1 cellular context compared by ENCODE assay signal in the genomic region with DNA sequence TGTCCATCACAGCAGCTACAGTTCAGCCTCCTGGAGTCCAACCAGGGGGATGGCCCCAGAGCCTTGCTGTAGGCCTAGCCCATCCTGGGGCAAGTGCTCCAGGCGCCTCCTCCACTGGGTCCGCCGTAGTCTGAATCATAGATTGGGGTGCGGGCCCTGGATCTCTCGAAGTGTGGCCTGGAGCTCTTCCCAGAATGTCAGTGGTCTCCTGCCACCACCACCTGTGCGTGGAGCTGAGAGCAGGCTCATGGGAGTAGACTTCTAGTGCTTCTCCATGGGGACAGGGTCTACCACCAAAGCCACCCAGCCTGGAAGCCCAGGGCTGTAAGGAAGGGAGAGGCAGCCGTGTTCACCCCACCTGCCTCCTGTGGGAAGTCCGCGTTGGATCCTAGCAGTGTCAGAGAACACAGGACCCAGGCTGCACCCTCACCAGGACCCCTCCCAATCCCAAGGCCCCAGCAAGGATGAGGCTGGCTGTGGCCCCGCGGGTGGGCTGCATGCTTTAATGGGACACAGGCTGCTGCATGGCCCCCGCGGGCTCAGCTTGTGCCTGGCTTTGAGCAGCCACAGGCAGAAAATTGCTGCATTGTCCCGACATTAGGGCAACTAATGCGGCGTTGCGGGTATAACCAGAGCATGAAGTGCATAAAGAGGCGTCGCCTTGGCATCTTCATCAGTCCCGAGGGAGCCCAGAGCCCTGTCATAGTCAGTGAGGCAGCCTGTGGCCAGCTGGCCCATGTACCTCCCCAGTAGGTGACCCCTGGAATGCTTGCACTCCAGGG.
TF ChIP-seq lines count a peak whose summit lies in the region.

No MANE protein-coding gene starts in this region.

TF ChIP-seq in HEK293, 187 proteins besides CTCF, POLR2A, EP300 and RAD21:
- TF ChIP-seq KLF7 (tag by site-specific recombination; IDR thresholded peaks at IDR 0.05; ENCODE audit: borderline replicate concordance) (no peak), ZIC2 (tag by site-specific recombination; IDR thresholded peaks at IDR 0.05) (peak; percentile 66), GLIS1 (tag by site-specific recombination; IDR thresholded peaks at IDR 0.05) (no peak), GLIS2 (tag by site-specific recombination; IDR thresholded peaks at IDR 0.05) (peak; percentile 48)
- TF ChIP-seq, protein P1, sequence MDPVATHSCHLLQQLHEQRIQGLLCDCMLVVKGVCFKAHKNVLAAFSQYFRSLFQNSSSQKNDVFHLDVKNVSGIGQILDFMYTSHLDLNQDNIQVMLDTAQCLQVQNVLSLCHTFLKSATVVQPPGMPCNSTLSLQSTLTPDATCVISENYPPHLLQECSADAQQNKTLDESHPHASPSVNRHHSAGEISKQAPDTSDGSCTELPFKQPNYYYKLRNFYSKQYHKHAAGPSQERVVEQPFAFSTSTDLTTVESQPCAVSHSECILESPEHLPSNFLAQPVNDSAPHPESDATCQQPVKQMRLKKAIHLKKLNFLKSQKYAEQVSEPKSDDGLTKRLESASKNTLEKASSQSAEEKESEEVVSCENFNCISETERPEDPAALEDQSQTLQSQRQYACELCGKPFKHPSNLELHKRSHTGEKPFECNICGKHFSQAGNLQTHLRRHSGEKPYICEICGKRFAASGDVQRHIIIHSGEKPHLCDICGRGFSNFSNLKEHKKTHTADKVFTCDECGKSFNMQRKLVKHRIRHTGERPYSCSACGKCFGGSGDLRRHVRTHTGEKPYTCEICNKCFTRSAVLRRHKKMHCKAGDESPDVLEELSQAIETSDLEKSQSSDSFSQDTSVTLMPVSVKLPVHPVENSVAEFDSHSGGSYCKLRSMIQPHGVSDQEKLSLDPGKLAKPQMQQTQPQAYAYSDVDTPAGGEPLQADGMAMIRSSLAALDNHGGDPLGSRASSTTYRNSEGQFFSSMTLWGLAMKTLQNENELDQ (tag by site-specific recombination; IDR thresholded peaks at IDR 0.05; ENCODE audit: low read depth): no peak
TF ChIP-seq in HEK293: peak in this region for 2.
